8 cellular contexts compared by ENCODE assay signal in the genomic region with DNA sequence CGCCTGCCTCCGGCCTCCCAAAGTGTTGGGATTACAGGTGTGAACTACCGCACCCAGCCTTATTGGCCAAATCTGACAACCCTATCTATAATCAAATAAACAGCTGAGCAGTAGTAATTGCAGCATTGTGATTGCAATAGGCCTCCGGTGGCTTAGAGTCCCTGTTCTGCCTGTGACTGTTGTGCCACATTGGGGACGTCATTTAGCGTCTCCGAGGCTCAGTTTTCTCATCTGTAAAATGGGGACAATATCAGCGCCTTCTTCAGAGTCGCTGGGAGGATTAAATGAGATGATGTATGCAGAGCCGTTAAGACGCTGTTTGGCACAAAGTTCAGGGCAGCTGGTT. TPM values are rescaled to one million over a fixed set of nuclear protein-coding genes. Genes with fewer than 3 reads are reported as not detected.
DNase-seq lines count a peak whose midpoint lies in the region; ATAC-seq and TF ChIP-seq lines count a peak whose summit lies in the region.

No MANE protein-coding gene starts in this region.

- H3K4me3 ChIP-seq in AG10803 (ENCODE audit: low read length) = peak overlapping the region; percentile 47
- peak overlapping the region; percentile 9; the same call in 1 of the 2 replicates for H3K4me3 ChIP-seq in LNCaP clone FGC (ENCODE audit: low read depth, low read length)

- H3K9me3 Mint-ChIP-seq in dendritic cell treated with granulocyte-macrophage colony-stimulating factor and Interleukin-4, amounts not matched to agents 40 ng/mL and 50 ng/mL, for 4 days = no peaks in the 10 kb centered on the region
- no peaks in the 10 kb centered on the region for H3K9me3 Mint-ChIP-seq in naive B cell

- no peak for TF ChIP-seq CTCF in AG10803 (conservative IDR thresholded peaks at IDR 0.05; ENCODE audit: low read length)
- TF ChIP-seq CTCF in LNCaP clone FGC (IDR thresholded peaks at IDR 0.05; ENCODE audit: control insufficient read depth, extremely low read depth, insufficient read depth) = no peak

- peaks cover 18% of the 10 kb centered on the region for H3K36me3 Mint-ChIP-seq in dendritic cell treated with granulocyte-macrophage colony-stimulating factor and Interleukin-4, amounts not matched to agents 40 ng/mL and 50 ng/mL, for 4 days (ENCODE audit: low read depth)
- H3K36me3 Mint-ChIP-seq in naive B cell = peaks cover 0 to 2% of the 10 kb centered on the region in 2 donors

- peaks cover 8% of the 10 kb centered on the region for H3K27me3 Mint-ChIP-seq in dendritic cell treated with granulocyte-macrophage colony-stimulating factor and Interleukin-4, amounts not matched to agents 40 ng/mL and 50 ng/mL, for 4 days
- H3K27me3 Mint-ChIP-seq in naive B cell = peaks cover 0 to 20% (median 5%) of the 10 kb centered on the region in 3 donors

- no peak overlapping the region for H3K4me3 Mint-ChIP-seq in dendritic cell treated with granulocyte-macrophage colony-stimulating factor and Interleukin-4, amounts not matched to agents 40 ng/mL and 50 ng/mL, for 4 days
- peak overlapping the region; percentile 59 to 89 (median 81) for H3K4me3 Mint-ChIP-seq in naive B cell

- intact Hi-C loops in dendritic cell treated with granulocyte-macrophage colony-stimulating factor and Interleukin-4, amounts not matched to agents 40 ng/mL and 50 ng/mL, for 4 days (cut with micrococcal nuclease) = loop anchor here (2.0 to 10.0 kb wide), 3 partner anchors 15 to 620 kb away; a partner anchor contains a TSS

- DNase-seq in AG10803 (ENCODE audit: low read depth) (no peak), LNCaP clone FGC (ENCODE audit: low read depth) (no peak), naive B cell (no peak), ecto neural progenitor cell (ENCODE audit: low spot score) (no peak)
- DNase-seq in activated CD4-positive, CD25-positive, alpha-beta regulatory T cell treated with anti-CD3 and anti-CD28 coated beads, Interleukin-2, amount 50 U/mL, for 72 hours = no peak

- no peak for ATAC-seq in naive B cell (ENCODE audit: low read depth in 2 of 2)
- no peak for ATAC-seq in HG02588 (IDR thresholded peaks at IDR 0.05; ENCODE audit: unreplicated experiment)
- no peak for ATAC-seq in HG02623 (IDR thresholded peaks at IDR 0.05; ENCODE audit: unreplicated experiment)

- H3K4me1 Mint-ChIP-seq in dendritic cell treated with granulocyte-macrophage colony-stimulating factor and Interleukin-4, amounts not matched to agents 40 ng/mL and 50 ng/mL, for 4 days (ENCODE audit: low read depth) = peaks cover 62% of the 10 kb centered on the region
- peaks cover 35 to 52% (median 38%) of the 10 kb centered on the region in 3 donors for H3K4me1 Mint-ChIP-seq in naive B cell

- H3K27ac Mint-ChIP-seq in dendritic cell treated with granulocyte-macrophage colony-stimulating factor and Interleukin-4, amounts not matched to agents 40 ng/mL and 50 ng/mL, for 4 days = peak overlapping the region; percentile 94
- H3K27ac Mint-ChIP-seq in naive B cell = peak overlapping the region in 2 of 6 donors; percentile 21 to 76

RNA-seq across cellular contexts. Expression of a gene that starts 0.5 kb away (rescaled TPM):
- 10 to 100 TPM; 21.2 to 35.1 (median 26.2) TPM for polyA plus RNA-seq in naive B cell (ENCODE audit: low read depth in 6 of 6)

RNA-seq across cellular contexts. Expression of a gene that starts 46.3 kb away (rescaled TPM):
- not detected for polyA plus RNA-seq in naive B cell (ENCODE audit: low read depth in 6 of 6)
